ENCODE assay signal across 19 cellular contexts in the genomic region with DNA sequence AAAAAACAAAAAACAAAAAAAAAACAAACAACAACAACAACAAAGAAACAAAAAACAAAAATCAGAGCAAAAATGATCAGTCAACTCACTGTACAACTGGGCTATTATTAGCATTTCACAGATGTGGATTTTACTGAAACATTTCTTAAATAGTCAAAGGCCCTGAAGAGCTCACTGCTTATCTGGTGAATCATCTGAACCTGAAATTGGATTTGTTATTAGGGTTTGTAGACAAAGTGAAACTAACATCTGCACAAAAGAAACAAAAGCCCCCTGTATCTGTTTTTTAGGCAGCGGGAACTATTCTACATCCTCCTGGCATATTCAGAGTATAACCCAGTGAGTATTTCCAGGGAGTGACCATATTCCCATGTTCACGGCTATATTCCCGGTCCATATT.
"Had no signal": no experiment of that assay in that cellular context is flagged by ENCODE, and none has a peak within 500 bp of the region (broad histone marks: within the 10 kb centered on the region; RNA-seq: fewer than 3 reads in every experiment).

No MANE protein-coding gene starts in this region.

- H3K27ac ChIP-seq: hepatocyte, ovary, psoas muscle, skin epidermis, stomach, VCaP had no signal

- H2AFZ ChIP-seq: hepatocyte had no signal

- H3K4me1 ChIP-seq: psoas muscle, stomach had no signal

- H3K4me2 ChIP-seq: hepatocyte had no signal

- H3K27me3 ChIP-seq: hepatocyte, ovary, stomach had no signal

- DNase-seq: activated CD4-positive, alpha-beta T cell treated with anti-CD3 and anti-CD28 coated beads, Interleukin-2, amount 50 U/mL, for 1 hour; activated CD4-positive, CD25-positive, alpha-beta regulatory T cell treated with anti-CD3 and anti-CD28 coated beads, Interleukin-2, amount 50 U/mL, for 72 hours; activated CD8-positive, alpha-beta memory T cell treated with anti-CD3 and anti-CD28 coated beads, Interleukin-2, amount 50 U/mL, for 48 hours; activated effector memory CD4-positive, alpha-beta T cell treated with anti-CD3 and anti-CD28 coated beads, Interleukin-2, amount 50 U/mL, for 16 hours; activated naive CD4-positive, alpha-beta T cell treated with anti-CD3 and anti-CD28 coated beads, Interleukin-2, amount 50 U/mL, for 16 hours; activated T-cell treated with anti-CD3 and anti-CD28 coated beads, Interleukin-2, amount 50 U/mL, for 48 hours; effector CD8-positive, alpha-beta T cell; left cardiac atrium; mesenchymal stem cell; natural killer cell; ovary; psoas muscle; right cardiac atrium; stimulated activated CD4-positive, alpha-beta T cell treated with anti-CD3 and anti-CD28 coated beads, Interleukin-4, amount 100 ng/mL, for 1 hour; stomach had no signal

- H3K9me3 ChIP-seq: ovary, psoas muscle, stomach had no signal

- H3K4me3 ChIP-seq: hepatocyte, ovary, psoas muscle, skin epidermis, stomach had no signal

- H3K36me3 ChIP-seq: ovary, stomach had no signal

- H3K79me2 ChIP-seq: hepatocyte had no signal

- ATAC-seq: esophagus mucosa, left cardiac atrium, natural killer cell, psoas muscle, right cardiac atrium had no signal
